9 cellular contexts compared by ENCODE assay signal in the genomic region with DNA sequence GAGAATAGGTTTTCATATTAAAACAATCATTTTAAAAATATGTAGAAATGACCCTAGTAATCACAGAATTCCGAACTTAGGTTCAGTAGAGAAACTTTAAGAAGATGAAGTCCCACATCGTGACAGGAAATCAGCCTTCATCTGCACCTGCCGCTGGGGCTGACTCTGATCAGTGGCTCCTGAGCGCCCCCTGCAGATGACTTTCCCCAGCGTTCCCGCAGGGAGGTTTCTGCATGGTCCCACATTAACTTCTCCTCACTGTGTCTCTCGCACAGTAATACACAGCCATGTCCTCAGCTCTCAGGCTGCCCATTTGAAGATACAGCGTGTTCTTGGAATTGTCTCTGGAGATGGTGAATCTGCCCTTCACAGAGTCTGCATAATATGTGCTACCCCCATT.
DNase-seq lines count a peak whose midpoint lies in the region; ATAC-seq and TF ChIP-seq lines count a peak whose summit lies in the region.
"Had no signal": no experiment of that assay in that cellular context is flagged by ENCODE, and none has a peak within 500 bp of the region (broad histone marks: within the 10 kb centered on the region; RNA-seq: fewer than 3 reads in every experiment).

No MANE protein-coding gene starts in this region.

- DNase-seq in activated effector memory CD4-positive, alpha-beta T cell treated with anti-CD3 and anti-CD28 coated beads, Interleukin-2, amount 50 U/mL, for 16 hours, result peak; percentile 79
- DNase-seq in stimulated activated CD8-positive, alpha-beta memory T cell treated with anti-CD3 and anti-CD28 coated beads, Interleukin-12 subunit alpha, Interleukin-12 subunit beta, amount 100 ng/mL, for 4 hours (ENCODE audit: low read depth), result peak; percentile 13
- no peak for DNase-seq in SK-N-DZ (ENCODE audit: low spot score)
- no peak for DNase-seq in DMS53 (lab: John Stamatoyannopoulos, UW)
- DNase-seq: nucleus accumbens had no signal

- H3K36me3 ChIP-seq in SU-DHL-6 (ENCODE audit: low read length), result no peaks in the 10 kb centered on the region

- peaks cover under 1% of the 10 kb centered on the region; the same call in 1 of the 2 replicates for H3K9me3 ChIP-seq in SU-DHL-6 (ENCODE audit: insufficient read depth, low read length)

- H3K9me2 ChIP-seq in SU-DHL-6 (replicated peaks; ENCODE audit: insufficient read depth, low read length), result no peaks in the 10 kb centered on the region

- TF ChIP-seq CTCF in GM12875 (IDR thresholded peaks at IDR 0.05; ENCODE audit: borderline replicate concordance, insufficient read depth, low read depth, low read length) (peak; percentile 71), SU-DHL-6 (IDR thresholded peaks at IDR 0.05; ENCODE audit: insufficient read depth, low read length, poor library complexity, severe bottlenecking) (peak; percentile 62)

- no peak overlapping the region for H2AFZ ChIP-seq in SU-DHL-6 (ENCODE audit: low read depth, low read length, severe bottlenecking)

- H3K79me2 ChIP-seq in SU-DHL-6 (ENCODE audit: insufficient read depth, low read length), result no peaks in the 10 kb centered on the region

- no peaks in the 10 kb centered on the region for H3K27me3 ChIP-seq in SU-DHL-6 (ENCODE audit: low read length)

- ATAC-seq in HG02884 (IDR thresholded peaks at IDR 0.05; ENCODE audit: unreplicated experiment) (no peak), HG02870 (IDR thresholded peaks at IDR 0.05; ENCODE audit: unreplicated experiment) (no peak)

- H4K20me1 ChIP-seq in SU-DHL-6 (ENCODE audit: low read depth, low read length), result no peaks in the 10 kb centered on the region

- H3K4me2 ChIP-seq in SU-DHL-6 (ENCODE audit: low read depth, low read length, poor library complexity, severe bottlenecking), result no peak overlapping the region

- H3F3A ChIP-seq in SU-DHL-6 (ENCODE audit: insufficient read depth), result peaks cover 3% of the 10 kb centered on the region; the same call in 1 of the 2 replicates

- H3K4me3 ChIP-seq in GM12875 (ENCODE audit: low read depth, low read length) (no peak overlapping the region), SU-DHL-6 (ENCODE audit: insufficient read depth, low read length, poor library complexity, severe bottlenecking) (no peak overlapping the region)

- no peak overlapping the region for H3K9ac ChIP-seq in SU-DHL-6 (ENCODE audit: low read length)

- no peak overlapping the region for H3K27ac ChIP-seq in SU-DHL-6 (ENCODE audit: low read depth, low read length)

Comparison
In these comparisons a context has a peak if more than half of its experiments do, and no peak if none do; other contexts are left out.
1. DNase-seq: peak in activated effector memory CD4-positive, alpha-beta T cell treated with anti-CD3 and anti-CD28 coated beads, Interleukin-2, amount 50 U/mL, for 16 hours (single experiment) and stimulated activated CD8-positive, alpha-beta memory T cell treated with anti-CD3 and anti-CD28 coated beads, Interleukin-12 subunit alpha, Interleukin-12 subunit beta, amount 100 ng/mL, for 4 hours (single experiment); none in SK-N-DZ (single experiment) and DMS53 (single experiment).